6 cellular contexts compared by ENCODE assay signal in genomic region chr9:35756275-35756742, GRCh38.
DNase-seq lines count a peak whose midpoint lies in the region; ATAC-seq lines count a peak whose summit lies in the region.

No MANE protein-coding gene starts in this region.

- peak overlapping the region; percentile 100 for H3K4me3 Mint-ChIP-seq in T-helper 1 cell treated with Interleukin-12 subunit alpha and Interleukin-12 subunit beta and Interleukin-4 antibody, amounts not matched to agents 30 μg/mL and 1 μg/mL, for 36 hours

- H3K27ac ChIP-seq in epithelial cell of prostate, result peak overlapping the region; percentile 88

- H3K4me1 Mint-ChIP-seq in T-helper 1 cell treated with Interleukin-12 subunit alpha and Interleukin-12 subunit beta and Interleukin-4 antibody, amounts not matched to agents 30 μg/mL and 1 μg/mL, for 36 hours (ENCODE audit: low read depth), result peaks cover 30% of the 10 kb centered on the region

- peak; percentile 9 for ATAC-seq in GM18517 (IDR thresholded peaks at IDR 0.05; ENCODE audit: unreplicated experiment)

- no peaks in the 10 kb centered on the region for H3K27me3 Mint-ChIP-seq in T-helper 1 cell treated with Interleukin-12 subunit alpha and Interleukin-12 subunit beta and Interleukin-4 antibody, amounts not matched to agents 30 μg/mL and 1 μg/mL, for 36 hours (ENCODE audit: low read depth)

- DNase-seq in epithelial cell of prostate (ENCODE audit: low read depth, low spot score), result no peak
- peak; percentile 81 for DNase-seq in stimulated activated CD4-positive, alpha-beta T cell treated with anti-CD3 and anti-CD28 coated beads, Interleukin-12 subunit alpha, Interleukin-12 subunit beta, amount 100 ng/mL, for 4 hours
- no peak for DNase-seq in NCI-H69 (lab: John Stamatoyannopoulos, UW)
- no peak for DNase-seq in NCI-H774 (lab: John Stamatoyannopoulos, UW)

- H3K9me3 Mint-ChIP-seq in T-helper 1 cell treated with Interleukin-12 subunit alpha and Interleukin-12 subunit beta and Interleukin-4 antibody, amounts not matched to agents 30 μg/mL and 1 μg/mL, for 36 hours, result no peaks in the 10 kb centered on the region

- peak overlapping the region; percentile 98 for H3K27ac Mint-ChIP-seq in T-helper 1 cell treated with Interleukin-12 subunit alpha and Interleukin-12 subunit beta and Interleukin-4 antibody, amounts not matched to agents 30 μg/mL and 1 μg/mL, for 36 hours

- peaks cover 30% of the 10 kb centered on the region for H3K36me3 Mint-ChIP-seq in T-helper 1 cell treated with Interleukin-12 subunit alpha and Interleukin-12 subunit beta and Interleukin-4 antibody, amounts not matched to agents 30 μg/mL and 1 μg/mL, for 36 hours (ENCODE audit: low read depth)
